In genomic region chr3:7720649-7721048, GRCh38 we compare ENCODE assay signal across 3 cellular contexts.
"Had no signal": no experiment of that assay in that cellular context is flagged by ENCODE, and none has a peak within 500 bp of the region (broad histone marks: within the 10 kb centered on the region; RNA-seq: fewer than 3 reads in every experiment).

No MANE protein-coding gene starts in this region.

- H3K4me3 ChIP-seq: GM12878 had no signal

- DNase-seq: GDM1, GF-D8 had no signal

- ATAC-seq: GM12878 had no signal
